ENCODE assay signal across 9 cellular contexts in genomic region chr16:70778901-70779309, GRCh38. TPM values are rescaled to one million over a fixed set of nuclear protein-coding genes. Genes with fewer than 3 reads are reported as not detected.
DNase-seq lines count a peak whose midpoint lies in the region; ATAC-seq, FAIRE-seq and TF ChIP-seq lines count a peak whose summit lies in the region.
"Had no signal": no experiment of that assay in that cellular context is flagged by ENCODE, and none has a peak within 500 bp of the region (broad histone marks: within the 10 kb centered on the region; RNA-seq: fewer than 3 reads in every experiment).

No MANE protein-coding gene starts in this region.

- H3K27ac Mint-ChIP-seq in stimulated activated effector memory CD8-positive, alpha-beta T cell treated with anti-CD3 and anti-CD28 coated beads, Interleukin-12 subunit alpha, Interleukin-12 subunit beta, amount 100 ng/mL, for 72 hours = no peak overlapping the region

- no peaks in the 10 kb centered on the region for H3K4me1 Mint-ChIP-seq in stimulated activated effector memory CD8-positive, alpha-beta T cell treated with anti-CD3 and anti-CD28 coated beads, Interleukin-12 subunit alpha, Interleukin-12 subunit beta, amount 100 ng/mL, for 72 hours

- H3K36me3 ChIP-seq in bronchial epithelial cell (ENCODE audit: control insufficient read depth, insufficient read depth, low read length) = peaks cover 22% of the 10 kb centered on the region

- DNase-seq in AG10803 (ENCODE audit: low read depth) = peak; percentile 91
- peak; percentile 20 for DNase-seq in NCI-H1105 (lab: John Stamatoyannopoulos, UW)
- peak; percentile 83 for DNase-seq in bronchial epithelial cell (ENCODE audit: low read depth)
- peak; percentile 12 to 76 for DNase-seq in lung microvascular endothelial cell (ENCODE audit: low read depth in 2 of 2)
- no peak for DNase-seq in cerebellum (ENCODE audit: low spot score)
- DNase-seq in cortex of kidney (lab: John Stamatoyannopoulos, UW) = no peak
- DNase-seq in effector CD4-positive, alpha-beta T cell = no peak
- DNase-seq in stimulated activated effector memory CD8-positive, alpha-beta T cell treated with anti-CD3 and anti-CD28 coated beads, Interleukin-12 subunit alpha, Interleukin-12 subunit beta, amount 100 ng/mL, for 72 hours (ENCODE audit: low spot score in 2 of 2) = no peak

- no peaks in the 10 kb centered on the region for H3K9me3 Mint-ChIP-seq in stimulated activated effector memory CD8-positive, alpha-beta T cell treated with anti-CD3 and anti-CD28 coated beads, Interleukin-12 subunit alpha, Interleukin-12 subunit beta, amount 100 ng/mL, for 72 hours

- no peak for TF ChIP-seq CTCF in AG10803 (conservative IDR thresholded peaks at IDR 0.05; ENCODE audit: low read length)
- no peak for TF ChIP-seq CTCF in bronchial epithelial cell (IDR thresholded peaks at IDR 0.05; ENCODE audit: insufficient read depth, low read length, severe bottlenecking)

- H3K4me3 ChIP-seq in AG10803 (ENCODE audit: low read length) (no peak overlapping the region), bronchial epithelial cell (ENCODE audit: low read depth, low read length) (no peak overlapping the region)
- H3K4me3 ChIP-seq: GM12878 had no signal

- no peaks in the 10 kb centered on the region for H3K27me3 ChIP-seq in bronchial epithelial cell (ENCODE audit: control insufficient read depth, insufficient read depth, low read length)

- no peak overlapping the region for H3K4me3 Mint-ChIP-seq in stimulated activated effector memory CD8-positive, alpha-beta T cell treated with anti-CD3 and anti-CD28 coated beads, Interleukin-12 subunit alpha, Interleukin-12 subunit beta, amount 100 ng/mL, for 72 hours

- ATAC-seq in stimulated activated effector memory CD8-positive, alpha-beta T cell treated with anti-CD3 and anti-CD28 coated beads, Interleukin-12 subunit alpha, Interleukin-12 subunit beta, amount 100 ng/mL, for 72 hours = no peak
- ATAC-seq: GM12878 had no signal

- H3K36me3 Mint-ChIP-seq in stimulated activated effector memory CD8-positive, alpha-beta T cell treated with anti-CD3 and anti-CD28 coated beads, Interleukin-12 subunit alpha, Interleukin-12 subunit beta, amount 100 ng/mL, for 72 hours = peaks cover 84% of the 10 kb centered on the region

- FAIRE-seq in bronchial epithelial cell (lab: Jason Lieb, UNC) = peak; percentile 7
- FAIRE-seq: GM12878 had no signal

RNA-seq across cellular contexts. Expression of gene VAC14, which starts 22.1 kb away (rescaled TPM):
- 18.4 and 36.0 TPM in 2 replicates for total RNA-seq in bronchial epithelial cell
- total RNA-seq in lung microvascular endothelial cell = 14.2 and 17.9 TPM in 2 replicates
- 22.9 TPM for total RNA-seq in cerebellum

Comparison
In these comparisons a context has a peak if more than half of its experiments do, and no peak if none do; other contexts are left out.
1. DNase-seq: peak in AG10803 (single experiment), NCI-H1105 (single experiment), bronchial epithelial cell (single experiment) and lung microvascular endothelial cell (2 of 2); none in cerebellum (single experiment), cortex of kidney (single experiment), effector CD4-positive, alpha-beta T cell (single experiment) and stimulated activated effector memory CD8-positive, alpha-beta T cell treated with anti-CD3 and anti-CD28 coated beads, Interleukin-12 subunit alpha, Interleukin-12 subunit beta, amount 100 ng/mL, for 72 hours (0 of 2).